In genomic region chr15:74893627-74894026, GRCh38 we compare ENCODE assay signal across 19 cellular contexts. TPM values are rescaled to one million over a fixed set of nuclear protein-coding genes. Genes with fewer than 3 reads are reported as not detected.
DNase-seq lines count a peak whose midpoint lies in the region; ATAC-seq and TF ChIP-seq lines count a peak whose summit lies in the region.
"Had no signal": no experiment of that assay in that cellular context is flagged by ENCODE, and none has a peak within 500 bp of the region (broad histone marks: within the 10 kb centered on the region; RNA-seq: fewer than 3 reads in every experiment).

No MANE protein-coding gene starts in this region.

- no peak for DNase-seq in activated CD4-positive, CD25-positive, alpha-beta regulatory T cell treated with anti-CD3 and anti-CD28 coated beads, Interleukin-2, amount 50 U/mL, for 72 hours
- DNase-seq in CD8-positive, alpha-beta T cell = peak in 5 of 7 experiments; percentile 30 to 65 (median 43)
- DNase-seq in activated CD8-positive, alpha-beta T cell treated with anti-CD3 and anti-CD28 coated beads, Interleukin-2, amount 10 ng/mL, durations not matched to agents 7 days and 5 days = peak; percentile 77
- DNase-seq in G401 (ENCODE audit: low spot score) = no peak
- no peak for DNase-seq in stimulated activated CD4-positive, alpha-beta T cell treated with anti-CD3 and anti-CD28 coated beads, Interleukin-1b, Interleukin-23, amount 100 ng/mL, for 48 hours
- no peak for DNase-seq in GM10248 (ENCODE audit: extremely low spot score)
- DNase-seq: amniotic stem cell, C1 segment of cervical spinal cord, DND-41, Karpas-422, NCI-H1417, thyroid gland had no signal

- no peaks in the 10 kb centered on the region for H3K27me3 Mint-ChIP-seq in CD8-positive, alpha-beta T cell (ENCODE audit: low read depth)
- H3K27me3 Mint-ChIP-seq in activated CD8-positive, alpha-beta T cell treated with anti-CD3 and anti-CD28 coated beads, Interleukin-2, amount 10 ng/mL, durations not matched to agents 7 days and 5 days (ENCODE audit: low read depth) = no peaks in the 10 kb centered on the region

- H3K27me3 ChIP-seq in CD8-positive, alpha-beta T cell (ENCODE audit: insufficient read depth, low read length) = no peaks in the 10 kb centered on the region
- H3K27me3 ChIP-seq: gastroesophageal sphincter, thyroid gland had no signal

- POLR2A ChIA-PET in CD8-positive, alpha-beta T cell (lab: Charles Lee) = interaction anchor here (0.8 to 1.9 kb wide), 7 partner anchors 13 to 49 kb away, joined by 3 to 12 read pairs (median 4); partner anchors contain the start of gene FAM219B
- POLR2A ChIA-PET in activated CD8-positive, alpha-beta T cell treated with anti-CD3 and anti-CD28 coated beads, Interleukin-2, amount 10 ng/mL, durations not matched to agents 7 days and 5 days (lab: Charles Lee) = interaction anchor here (0.6 to 1.5 kb wide), 5 partner anchors 8 to 57 kb away, joined by 3 to 5 read pairs (median 4); partner anchors contain the start of genes FAM219B and SCAMP2
- POLR2A ChIA-PET in GM10248 (lab: Yijun Ruan, JAX) = interaction anchor here (0.7 to 1.0 kb wide), 2 partner anchors 17 to 568 kb away, joined by 4 read pairs; no protein-coding TSS in a partner anchor

- no peak for TF ChIP-seq CTCF in CD8-positive, alpha-beta T cell (IDR thresholded peaks at IDR 0.05)
- no peak for TF ChIP-seq CTCF in GM10248 (IDR thresholded peaks at IDR 0.05; ENCODE audit: control extremely low read depth, extremely low read depth, low read depth, missing control alignments)

- H3K4me3 ChIP-seq in CD8-positive, alpha-beta T cell (ENCODE audit: low read depth, low read length) = no peak overlapping the region
- H3K4me3 ChIP-seq: gastroesophageal sphincter, GM23338, lung, thyroid gland had no signal

- intact Hi-C loops in CD8-positive, alpha-beta T cell (cut with DNase I, micrococcal nuclease) = loop anchor here in 1 of 2 experiments (5.0 kb wide), 1 partner anchor 129 kb away; the partner anchor contains the start of gene PPCDC

- CTCF ChIA-PET in CD8-positive, alpha-beta T cell (lab: Charles Lee) = interaction anchor here (1.0 to 2.0 kb wide), 6 partner anchors 8 to 259 kb away, joined by 4 to 10 read pairs (median 6); no protein-coding TSS in a partner anchor
- CTCF ChIA-PET in activated CD8-positive, alpha-beta T cell treated with anti-CD3 and anti-CD28 coated beads, Interleukin-2, amount 10 ng/mL, durations not matched to agents 7 days and 5 days (lab: Charles Lee) = interaction anchor here (0.9 to 3.1 kb wide), 12 partner anchors 8 to 272 kb away, joined by 3 to 40 read pairs (median 6); partner anchors contain the start of genes FAM219B and ULK3
- CTCF ChIA-PET in GM10248 (lab: Yijun Ruan, JAX) = interaction anchor here (0.7 to 6.3 kb wide), 3 partner anchors 8 to 11 kb away, joined by 3 to 101 read pairs (median 3); no protein-coding TSS in a partner anchor

- peaks cover 36% of the 10 kb centered on the region for H3K36me3 Mint-ChIP-seq in CD8-positive, alpha-beta T cell
- peaks cover 46% of the 10 kb centered on the region for H3K36me3 Mint-ChIP-seq in activated CD8-positive, alpha-beta T cell treated with anti-CD3 and anti-CD28 coated beads, Interleukin-2, amount 10 ng/mL, durations not matched to agents 7 days and 5 days (ENCODE audit: low read depth)

- H3K36me3 ChIP-seq in CD8-positive, alpha-beta T cell (ENCODE audit: insufficient read depth, low read length) = no peaks in the 10 kb centered on the region

- peaks cover 39% of the 10 kb centered on the region for H3K4me1 ChIP-seq in CD8-positive, alpha-beta T cell (ENCODE audit: insufficient read depth, low read length)

- peaks cover 48% of the 10 kb centered on the region for H3K4me1 Mint-ChIP-seq in CD8-positive, alpha-beta T cell (ENCODE audit: low read depth)
- peaks cover 56% of the 10 kb centered on the region for H3K4me1 Mint-ChIP-seq in activated CD8-positive, alpha-beta T cell treated with anti-CD3 and anti-CD28 coated beads, Interleukin-2, amount 10 ng/mL, durations not matched to agents 7 days and 5 days (ENCODE audit: low read depth)

- peak overlapping the region; percentile 72 for H3K4me3 Mint-ChIP-seq in CD8-positive, alpha-beta T cell
- H3K4me3 Mint-ChIP-seq in activated CD8-positive, alpha-beta T cell treated with anti-CD3 and anti-CD28 coated beads, Interleukin-2, amount 10 ng/mL, durations not matched to agents 7 days and 5 days = peak overlapping the region; percentile 64
- H3K4me3 Mint-ChIP-seq: GM23338 had no signal

- H3K27ac Mint-ChIP-seq in CD8-positive, alpha-beta T cell = peak overlapping the region; percentile 96
- peak overlapping the region; percentile 96 for H3K27ac Mint-ChIP-seq in activated CD8-positive, alpha-beta T cell treated with anti-CD3 and anti-CD28 coated beads, Interleukin-2, amount 10 ng/mL, durations not matched to agents 7 days and 5 days
- H3K27ac Mint-ChIP-seq: GM23338 had no signal

- in situ Hi-C loops in G401 (cut with HindIII; ENCODE audit: low sequenced_read_pairs) = no loop called here

- ATAC-seq in activated CD4-positive, CD25-positive, alpha-beta regulatory T cell treated with anti-CD3 and anti-CD28 coated beads, Interleukin-2, amount 50 U/mL, for 24 hours = peak; percentile 36 to 38
- ATAC-seq in CD8-positive, alpha-beta T cell = peak; percentile 63
- peak; percentile 58 for ATAC-seq in activated CD8-positive, alpha-beta T cell treated with anti-CD3 and anti-CD28 coated beads, Interleukin-2, amount 10 ng/mL, durations not matched to agents 7 days and 5 days
- peak; percentile 19 for ATAC-seq in esophagus mucosa
- ATAC-seq: gastroesophageal sphincter, GM23338, Right ventricle myocardium inferior had no signal

- H3K27ac ChIP-seq in CD8-positive, alpha-beta T cell (ENCODE audit: low read depth, low read length) = peak overlapping the region; percentile 36
- H3K27ac ChIP-seq: 22Rv1, gastroesophageal sphincter, thyroid gland had no signal

- H3K9me3 ChIP-seq in CD8-positive, alpha-beta T cell (ENCODE audit: low read length) = no peaks in the 10 kb centered on the region
- H3K9me3 ChIP-seq: gastroesophageal sphincter, thyroid gland had no signal

- H3K9me3 Mint-ChIP-seq in CD8-positive, alpha-beta T cell = no peaks in the 10 kb centered on the region
- H3K9me3 Mint-ChIP-seq in activated CD8-positive, alpha-beta T cell treated with anti-CD3 and anti-CD28 coated beads, Interleukin-2, amount 10 ng/mL, durations not matched to agents 7 days and 5 days (ENCODE audit: insufficient read depth) = no peaks in the 10 kb centered on the region
- H3K9me3 Mint-ChIP-seq: GM23338 had no signal

RNA-seq across cellular contexts. Expression of gene MPI, which starts 3.8 kb away (rescaled TPM):
- 10 to 100 TPM; 18.3 to 19.9 TPM for total RNA-seq in CD8-positive, alpha-beta T cell
- 10 to 100 TPM; 55.7 to 56.7 TPM for total RNA-seq in activated CD8-positive, alpha-beta T cell treated with anti-CD3 and anti-CD28 coated beads, Interleukin-2, amount 10 ng/mL, durations not matched to agents 7 days and 5 days
- 28.2 TPM for total RNA-seq in esophagus mucosa
- total RNA-seq in G401 (2014; rRNA removed; shearing (Covaris generic)) = 81.8 and 85.8 TPM in 2 replicates

RNA-seq across cellular contexts. Expression of gene FAM219B, which starts 13.0 kb away (rescaled TPM):
- 10 to 100 TPM; 18.6 to 22.1 TPM for total RNA-seq in CD8-positive, alpha-beta T cell
- total RNA-seq in activated CD8-positive, alpha-beta T cell treated with anti-CD3 and anti-CD28 coated beads, Interleukin-2, amount 10 ng/mL, durations not matched to agents 7 days and 5 days = 10 to 100 TPM; 61.3 to 72.5 TPM
- total RNA-seq in esophagus mucosa = 62.5 TPM
- total RNA-seq in G401 (2014; rRNA removed; shearing (Covaris generic)) = 53.5 and 58.8 TPM in 2 replicates

RNA-seq across cellular contexts. Expression of gene SCAMP2, which starts 20.5 kb away (rescaled TPM):
- total RNA-seq in CD8-positive, alpha-beta T cell = 10 to 100 TPM; 48.7 to 57.2 TPM
- total RNA-seq in activated CD8-positive, alpha-beta T cell treated with anti-CD3 and anti-CD28 coated beads, Interleukin-2, amount 10 ng/mL, durations not matched to agents 7 days and 5 days = 100 to 1,000 TPM in 1 of 2 experiments, 10 to 100 TPM in 1; 96.9 to 105 TPM
- 102 TPM for total RNA-seq in esophagus mucosa
- 7.6 and 13.2 TPM in 2 replicates for total RNA-seq in G401 (2014; rRNA removed; shearing (Covaris generic))

RNA-seq across cellular contexts. Expression of gene COX5A, which starts 44.2 kb away (rescaled TPM):
- total RNA-seq in CD8-positive, alpha-beta T cell = 10 to 100 TPM; 40.0 to 42.6 TPM
- 100 to 1,000 TPM; 305 to 313 TPM for total RNA-seq in activated CD8-positive, alpha-beta T cell treated with anti-CD3 and anti-CD28 coated beads, Interleukin-2, amount 10 ng/mL, durations not matched to agents 7 days and 5 days
- total RNA-seq in esophagus mucosa = 229 TPM
- 290 and 313 TPM in 2 replicates for total RNA-seq in G401 (2014; rRNA removed; shearing (Covaris generic))

RNA-seq across cellular contexts. Expression of gene ULK3, which starts 50.7 kb away (rescaled TPM):
- total RNA-seq in CD8-positive, alpha-beta T cell = 10 to 100 TPM; 34.3 to 35.1 TPM
- total RNA-seq in activated CD8-positive, alpha-beta T cell treated with anti-CD3 and anti-CD28 coated beads, Interleukin-2, amount 10 ng/mL, durations not matched to agents 7 days and 5 days = 10 to 100 TPM; 56.9 to 58.0 TPM
- 43.3 TPM for total RNA-seq in esophagus mucosa
- 32.1 and 40.9 TPM in 2 replicates for total RNA-seq in G401 (2014; rRNA removed; shearing (Covaris generic))

Comparison
In these comparisons a context has a peak if more than half of its experiments do, and no peak if none do; other contexts are left out.
1. DNase-seq: peak in CD8-positive, alpha-beta T cell (5 of 7) and activated CD8-positive, alpha-beta T cell treated with anti-CD3 and anti-CD28 coated beads, Interleukin-2, amount 10 ng/mL, durations not matched to agents 7 days and 5 days (single experiment); none in activated CD4-positive, CD25-positive, alpha-beta regulatory T cell treated with anti-CD3 and anti-CD28 coated beads, Interleukin-2, amount 50 U/mL, for 72 hours (single experiment), G401 (single experiment), stimulated activated CD4-positive, alpha-beta T cell treated with anti-CD3 and anti-CD28 coated beads, Interleukin-1b, Interleukin-23, amount 100 ng/mL, for 48 hours (single experiment) and GM10248 (single experiment).
2. Peak in every context shown above with its lines, with median percentiles within 50 percentile points of each other: ATAC-seq.